ENCODE assay signal across 24 cellular contexts in genomic region chr11:14393889-14394288, GRCh38. TPM values are rescaled to one million over a fixed set of nuclear protein-coding genes. Genes with fewer than 3 reads are reported as not detected.
DNase-seq lines count a peak whose midpoint lies in the region; ATAC-seq and TF ChIP-seq lines count a peak whose summit lies in the region.
"Had no signal": no experiment of that assay in that cellular context is flagged by ENCODE, and none has a peak within 500 bp of the region (broad histone marks: within the 10 kb centered on the region; RNA-seq: fewer than 3 reads in every experiment).

No MANE protein-coding gene starts in this region.

- no peaks in the 10 kb centered on the region for H3K4me1 ChIP-seq in CD8-positive, alpha-beta T cell (ENCODE audit: insufficient read depth, low read length)

- no peak overlapping the region for H3K27ac ChIP-seq in CD8-positive, alpha-beta T cell (ENCODE audit: low read depth, low read length)
- H3K27ac ChIP-seq: 22Rv1; BLaER1 treated with 17β-estradiol and CSF1 and Interleukin-3, amounts not matched to agents 10 nM and 100 nM; GM23248 had no signal

- H3K9me3 ChIP-seq in CD8-positive, alpha-beta T cell (ENCODE audit: low read length) = no peaks in the 10 kb centered on the region
- H3K9me3 ChIP-seq: BLaER1 treated with 17β-estradiol and CSF1 and Interleukin-3, amounts not matched to agents 10 nM and 100 nM had no signal

- H3K36me3 ChIP-seq in CD8-positive, alpha-beta T cell (ENCODE audit: insufficient read depth, low read length) = no peaks in the 10 kb centered on the region
- H3K36me3 ChIP-seq: BLaER1 treated with 17β-estradiol and CSF1 and Interleukin-3, amounts not matched to agents 10 nM and 100 nM had no signal

- ATAC-seq in CD8-positive, alpha-beta T cell = peak; percentile 29
- peak; percentile 91 for ATAC-seq in central memory CD8-positive, alpha-beta T cell (replicated peaks; ENCODE audit: extremely low read depth, poor library complexity, severe bottlenecking)
- peak in 1 of 2 donors; percentile 31 for ATAC-seq in natural killer cell treated with Interleukin-12 subunit alpha and Interleukin-12 subunit beta and Interleukin-15 and Interleukin-18, amount 100 ng/mL, for 72 hours
- no peak for ATAC-seq in HG03565 (IDR thresholded peaks at IDR 0.05; ENCODE audit: unreplicated experiment)
- ATAC-seq: HCT116, Panc1 had no signal

- peaks cover 4% of the 10 kb centered on the region for H3K4me1 Mint-ChIP-seq in T-helper 1 cell treated with Interleukin-12 subunit alpha and Interleukin-12 subunit beta and Interleukin-4 antibody, amounts not matched to agents 30 μg/mL and 1 μg/mL, for 36 hours (ENCODE audit: low read depth)
- H3K4me1 Mint-ChIP-seq in CD8-positive, alpha-beta T cell (ENCODE audit: low read depth) = peaks cover 4% of the 10 kb centered on the region
- peaks cover 11% of the 10 kb centered on the region for H3K4me1 Mint-ChIP-seq in central memory CD8-positive, alpha-beta T cell
- peaks cover 5 to 8% of the 10 kb centered on the region in 2 donors for H3K4me1 Mint-ChIP-seq in natural killer cell treated with Interleukin-12 subunit alpha and Interleukin-12 subunit beta and Interleukin-15 and Interleukin-18, amount 100 ng/mL, for 72 hours (ENCODE audit: low read depth in 2 of 2)

- peaks cover 20% of the 10 kb centered on the region for H3K27me3 Mint-ChIP-seq in T-helper 1 cell treated with Interleukin-12 subunit alpha and Interleukin-12 subunit beta and Interleukin-4 antibody, amounts not matched to agents 30 μg/mL and 1 μg/mL, for 36 hours (ENCODE audit: low read depth)
- H3K27me3 Mint-ChIP-seq in CD8-positive, alpha-beta T cell (ENCODE audit: low read depth) = no peaks in the 10 kb centered on the region
- no peaks in the 10 kb centered on the region for H3K27me3 Mint-ChIP-seq in central memory CD8-positive, alpha-beta T cell
- H3K27me3 Mint-ChIP-seq in natural killer cell treated with Interleukin-12 subunit alpha and Interleukin-12 subunit beta and Interleukin-15 and Interleukin-18, amount 100 ng/mL, for 72 hours = no peaks in the 10 kb centered on the region
- H3K27me3 Mint-ChIP-seq: IgD-negative memory B cell had no signal

- CTCF ChIA-PET in CD8-positive, alpha-beta T cell (lab: Charles Lee) = interaction anchor here (0.7 kb wide), 1 partner anchor 53 kb away, joined by 3 read pairs; no protein-coding TSS in a partner anchor

- intact Hi-C loops in CD8-positive, alpha-beta T cell (cut with DNase I, micrococcal nuclease) = no loop called here
- intact Hi-C loops in head of caudate nucleus (cut with DNase I) = no loop called here

- no peaks in the 10 kb centered on the region for H3K9me3 Mint-ChIP-seq in T-helper 1 cell treated with Interleukin-12 subunit alpha and Interleukin-12 subunit beta and Interleukin-4 antibody, amounts not matched to agents 30 μg/mL and 1 μg/mL, for 36 hours
- no peaks in the 10 kb centered on the region for H3K9me3 Mint-ChIP-seq in CD8-positive, alpha-beta T cell
- no peaks in the 10 kb centered on the region for H3K9me3 Mint-ChIP-seq in central memory CD8-positive, alpha-beta T cell
- H3K9me3 Mint-ChIP-seq in natural killer cell treated with Interleukin-12 subunit alpha and Interleukin-12 subunit beta and Interleukin-15 and Interleukin-18, amount 100 ng/mL, for 72 hours = no peaks in the 10 kb centered on the region
- H3K9me3 Mint-ChIP-seq: CD4-positive, alpha-beta memory T cell; IgD-negative memory B cell had no signal

- no peak for DNase-seq in T-helper 1 cell
- no peak for DNase-seq in CD8-positive, alpha-beta T cell
- DNase-seq in central memory CD8-positive, alpha-beta T cell (ENCODE audit: low spot score in 2 of 2) = peak in 1 of 2 donors; percentile 16
- DNase-seq in natural killer cell treated with Interleukin-12 subunit alpha and Interleukin-12 subunit beta and Interleukin-15 and Interleukin-18, amount 100 ng/mL, for 72 hours (ENCODE audit: low spot score) = no peak
- no peak for DNase-seq in head of caudate nucleus
- DNase-seq in NK-92 (lab: John Stamatoyannopoulos, UW; ENCODE audit: unreplicated experiment) = no peak
- DNase-seq: ACHN; CD4-positive, alpha-beta memory T cell; GDM1; GM23248; Karpas-422; MV-4-11; NCI-H1105 treated with DMSO at 0.1 percent for 48 hours; NCI-H2029 treated with DMSO at 0.1 percent for 48 hours; NCI-H226; NCI-H510A treated with DMSO at 0.1 percent for 48 hours; NCI-H748 treated with DMSO at 0.1 percent for 48 hours had no signal

- no peak overlapping the region for H3K27ac Mint-ChIP-seq in T-helper 1 cell treated with Interleukin-12 subunit alpha and Interleukin-12 subunit beta and Interleukin-4 antibody, amounts not matched to agents 30 μg/mL and 1 μg/mL, for 36 hours
- H3K27ac Mint-ChIP-seq in CD8-positive, alpha-beta T cell = no peak overlapping the region
- peak overlapping the region; percentile 9 for H3K27ac Mint-ChIP-seq in central memory CD8-positive, alpha-beta T cell (ENCODE audit: low read depth)
- peak overlapping the region; percentile 67 to 88 for H3K27ac Mint-ChIP-seq in natural killer cell treated with Interleukin-12 subunit alpha and Interleukin-12 subunit beta and Interleukin-15 and Interleukin-18, amount 100 ng/mL, for 72 hours
- H3K27ac Mint-ChIP-seq: IgD-negative memory B cell had no signal

- H3K27me3 ChIP-seq in CD8-positive, alpha-beta T cell (ENCODE audit: insufficient read depth, low read length) = no peaks in the 10 kb centered on the region
- H3K27me3 ChIP-seq: BLaER1 treated with 17β-estradiol and CSF1 and Interleukin-3, amounts not matched to agents 10 nM and 100 nM had no signal

- no peaks in the 10 kb centered on the region for H3K36me3 Mint-ChIP-seq in T-helper 1 cell treated with Interleukin-12 subunit alpha and Interleukin-12 subunit beta and Interleukin-4 antibody, amounts not matched to agents 30 μg/mL and 1 μg/mL, for 36 hours (ENCODE audit: low read depth)
- no peaks in the 10 kb centered on the region for H3K36me3 Mint-ChIP-seq in CD8-positive, alpha-beta T cell
- peaks cover 2% of the 10 kb centered on the region for H3K36me3 Mint-ChIP-seq in central memory CD8-positive, alpha-beta T cell (ENCODE audit: insufficient read depth)
- H3K36me3 Mint-ChIP-seq in natural killer cell treated with Interleukin-12 subunit alpha and Interleukin-12 subunit beta and Interleukin-15 and Interleukin-18, amount 100 ng/mL, for 72 hours = no peaks in the 10 kb centered on the region
- H3K36me3 Mint-ChIP-seq: CD4-positive, alpha-beta memory T cell; IgD-negative memory B cell had no signal

- peak overlapping the region; percentile 15 for H3K4me3 Mint-ChIP-seq in T-helper 1 cell treated with Interleukin-12 subunit alpha and Interleukin-12 subunit beta and Interleukin-4 antibody, amounts not matched to agents 30 μg/mL and 1 μg/mL, for 36 hours
- H3K4me3 Mint-ChIP-seq in CD8-positive, alpha-beta T cell = no peak overlapping the region
- H3K4me3 Mint-ChIP-seq in central memory CD8-positive, alpha-beta T cell = peak overlapping the region; percentile 6
- H3K4me3 Mint-ChIP-seq in natural killer cell treated with Interleukin-12 subunit alpha and Interleukin-12 subunit beta and Interleukin-15 and Interleukin-18, amount 100 ng/mL, for 72 hours = peak overlapping the region; percentile 25

- POLR2A ChIA-PET in CD8-positive, alpha-beta T cell (lab: Charles Lee) = no interaction called here

- TF ChIP-seq CTCF in CD8-positive, alpha-beta T cell (IDR thresholded peaks at IDR 0.05) = no peak

- no peak overlapping the region for H3K4me3 ChIP-seq in CD8-positive, alpha-beta T cell (ENCODE audit: low read depth, low read length)
- H3K4me3 ChIP-seq: BLaER1 treated with 17β-estradiol and CSF1 and Interleukin-3, amounts not matched to agents 10 nM and 100 nM; GM23248 had no signal

RNA-seq across cellular contexts. Expression of gene RRAS2, which starts 34.9 kb away (rescaled TPM):
- total RNA-seq in CD8-positive, alpha-beta T cell = 10 to 100 TPM; 38.5 to 40.6 TPM
- total RNA-seq in natural killer cell treated with Interleukin-12 subunit alpha and Interleukin-12 subunit beta and Interleukin-15 and Interleukin-18, amount 100 ng/mL, for 72 hours = 100 to 1,000 TPM in 1 of 2 donors, 10 to 100 TPM in 1; 97.3 to 141 TPM

Comparison
In these comparisons a context has a peak if more than half of its experiments do, and no peak if none do; other contexts are left out.
1. H3K27ac Mint-ChIP-seq: peak in central memory CD8-positive, alpha-beta T cell (single experiment) and natural killer cell treated with Interleukin-12 subunit alpha and Interleukin-12 subunit beta and Interleukin-15 and Interleukin-18, amount 100 ng/mL, for 72 hours (2 of 2); none in T-helper 1 cell treated with Interleukin-12 subunit alpha and Interleukin-12 subunit beta and Interleukin-4 antibody, amounts not matched to agents 30 μg/mL and 1 μg/mL, for 36 hours (single experiment) and CD8-positive, alpha-beta T cell (single experiment).